37 cellular contexts compared by ENCODE assay signal in genomic region chr5:149324639-149325038, GRCh38. TPM values are rescaled to one million over a fixed set of nuclear protein-coding genes. Genes with fewer than 3 reads are reported as not detected.
DNase-seq lines count a peak whose midpoint lies in the region; ATAC-seq, FAIRE-seq and TF ChIP-seq lines count a peak whose summit lies in the region.
"Had no signal": no experiment of that assay in that cellular context is flagged by ENCODE, and none has a peak within 500 bp of the region (broad histone marks: within the 10 kb centered on the region; RNA-seq: fewer than 3 reads in every experiment).

No MANE protein-coding gene starts in this region.

- CTCF ChIA-PET in A549 (lab: Yijun Ruan, JAX): interaction anchor here (0.6 to 21.3 kb wide), 7 partner anchors 7 to 252 kb away, joined by 3 to 275 read pairs (median 5); partner anchors contain the start of gene IL17B
- CTCF ChIA-PET in RWPE1 (lab: Yijun Ruan, JAX): interaction anchor here (0.7 to 1.3 kb wide), 3 partner anchors 8 to 236 kb away, joined by 3 to 5 read pairs (median 3); no protein-coding TSS in a partner anchor

- H3K27ac Mint-ChIP-seq in osteocyte (ENCODE audit: unreplicated experiment): peak overlapping the region; percentile 87
- H3K27ac Mint-ChIP-seq: activated CD4-positive, alpha-beta memory T cell treated with anti-CD3 and anti-CD28 coated beads, Interleukin-2, amount 10 ng/mL, durations not matched to agents 7 days and 5 days; activated naive CD4-positive, alpha-beta T cell treated with anti-CD3 and anti-CD28 coated beads for 36 hours; activated T-helper 1 cell treated with anti-CD3 and anti-CD28 coated beads, Interleukin-12 subunit alpha, Interleukin-12 subunit beta, Interleukin-2, Interleukin-4 antibody, amounts not matched to agents 30 ng/mL and 10 ng/mL and 1 ng/mL, durations not matched to agents 14 hours and 24 hours and 36 hours; CD4-positive, alpha-beta memory T cell; T-helper 1 cell treated with Interleukin-12 subunit alpha and Interleukin-12 subunit beta and Interleukin-4 antibody, amounts not matched to agents 30 μg/mL and 1 μg/mL, for 36 hours had no signal

- no peak for TF ChIP-seq EP300 in A549 (IDR thresholded peaks at IDR 0.05)

- ATAC-seq in A549: no peak
- ATAC-seq: pancreas; SK-N-SH treated with all-trans-retinoic acid at 6 μM for 48 hours; stimulated activated naive CD8-positive, alpha-beta T cell treated with anti-CD3 and anti-CD28 coated beads, Interleukin-15, Interleukin-2, amounts not matched to agents 100 U/mL and 50 U/mL, for 24 hours had no signal

- no peak overlapping the region for H3K4me3 ChIP-seq in A549
- H3K4me3 ChIP-seq: colonic mucosa, pancreas, spleen, testis had no signal

- FAIRE-seq in A549 (lab: Jason Lieb, UNC): no peak
- FAIRE-seq in GM12891 (lab: Jason Lieb, UNC): no peak
- FAIRE-seq in GM19239 (lab: Jason Lieb, UNC): no peak
- FAIRE-seq in D721Med (lab: Jason Lieb, UNC): no peak
- FAIRE-seq: GM18507, kidney, pancreas had no signal

- TF ChIP-seq POLR2A in A549 (IDR thresholded peaks at IDR 0.05; ENCODE audit: low read length): no peak
- TF ChIP-seq POLR2A in GM12891 (IDR thresholded peaks at IDR 0.05; ENCODE audit: low read depth, low read length): no peak

- WGBS in A549 (ENCODE audit: missing lambda C conversion rate): 100% methylated on average over 2 of the region's 2 CpGs

- H3K27ac ChIP-seq in A549 (peak overlapping the region; percentile 3 to 5; a peak in 1 of 6 replicates), RWPE1 (peak overlapping the region; percentile 57), epithelial cell of prostate (peak overlapping the region; percentile 89)
- H3K27ac ChIP-seq: colonic mucosa, KMS-11, pancreas, spleen, testis had no signal

- POLR2A ChIA-PET in A549 (lab: Yijun Ruan, JAX): interaction anchor here (0.8 kb wide), 1 partner anchor 21 kb away, joined by 3 read pairs; the partner anchor contains the start of gene GRPEL2
- POLR2A ChIA-PET in RWPE1 (lab: Yijun Ruan, JAX; ENCODE audit: low non-redundant PET): interaction anchor here (1.2 to 1.3 kb wide), 2 partner anchors 20 to 24 kb away, joined by 3 to 7 read pairs; partner anchors contain the start of gene GRPEL2

- no peak for DNase-seq in A549 (ENCODE audit: low read depth in 1 of 2, low spot score in 1 of 2)
- no peak for DNase-seq in RWPE1 (ENCODE audit: low spot score)
- no peak for DNase-seq in epithelial cell of prostate (ENCODE audit: low read depth, low spot score)
- DNase-seq in osteocyte (ENCODE audit: extremely low spot score, unreplicated experiment): no peak
- DNase-seq in GM12891 (ENCODE audit: insufficient read length, low spot score): no peak
- no peak for DNase-seq in GM19239 (ENCODE audit: insufficient read length, low spot score)
- DNase-seq in D721Med (ENCODE audit: insufficient read length, low spot score): no peak
- DNase-seq: activated CD4-positive, alpha-beta memory T cell treated with anti-CD3 and anti-CD28 coated beads, Interleukin-2, amount 10 ng/mL, durations not matched to agents 7 days and 5 days; activated CD4-positive, CD25-positive, alpha-beta regulatory T cell treated with anti-CD3 and anti-CD28 coated beads, Interleukin-2, amount 50 U/mL, for 72 hours; activated CD8-positive, alpha-beta memory T cell treated with anti-CD3 and anti-CD28 coated beads, Interleukin-2, amount 50 U/mL, for 48 hours; activated naive CD4-positive, alpha-beta T cell treated with anti-CD3 and anti-CD28 coated beads for 36 hours; amniotic stem cell; CD4-positive, alpha-beta memory T cell; colonic mucosa; effector CD8-positive, alpha-beta T cell; erythroblast; kidney; NCI-H1417; NCI-H2081; NCI-H2227 treated with DMSO at 0.1 percent for 48 hours; NCI-H526 treated with DMSO at 0.1 percent for 48 hours; NK-92 treated with Interleukin-12 subunit alpha and Interleukin-12 subunit beta, amount 100 ng/mL, for 24 hours; pancreas; retina; spleen; stimulated activated CD4-positive, alpha-beta T cell treated with anti-CD3 and anti-CD28 coated beads, Interleukin-2, amount 100 ng/mL, for 24 hours; stimulated activated naive CD8-positive, alpha-beta T cell treated with anti-CD3 and anti-CD28 coated beads, Interleukin-15, Interleukin-2, amounts not matched to agents 100 U/mL and 50 U/mL, for 24 hours; testis had no signal

- no peaks in the 10 kb centered on the region for H3K27me3 Mint-ChIP-seq in osteocyte (ENCODE audit: unreplicated experiment)
- H3K27me3 Mint-ChIP-seq: activated CD4-positive, alpha-beta memory T cell treated with anti-CD3 and anti-CD28 coated beads, Interleukin-2, amount 10 ng/mL, durations not matched to agents 7 days and 5 days; CD4-positive, alpha-beta memory T cell had no signal

- no peaks in the 10 kb centered on the region for H3K36me3 Mint-ChIP-seq in osteocyte (ENCODE audit: unreplicated experiment)
- H3K36me3 Mint-ChIP-seq: CD4-positive, alpha-beta memory T cell had no signal

- TF ChIP-seq CTCF in A549 (IDR thresholded peaks at IDR 0.05) (no peak), RWPE1 (conservative IDR thresholded peaks at IDR 0.05; ENCODE audit: low read depth) (no peak), osteocyte (IDR thresholded peaks at IDR 0.05) (no peak), D721Med (IDR thresholded peaks at IDR 0.05; ENCODE audit: insufficient read depth, missing control alignments) (no peak)

- peaks cover 27% of the 10 kb centered on the region for H3K4me1 ChIP-seq in A549

- H3K9me3 ChIP-seq in A549: no peaks in the 10 kb centered on the region
- H3K9me3 ChIP-seq: colonic mucosa, pancreas, testis had no signal

- no peaks in the 10 kb centered on the region for H3K9me3 Mint-ChIP-seq in osteocyte (ENCODE audit: unreplicated experiment)
- H3K9me3 Mint-ChIP-seq: activated CD4-positive, alpha-beta memory T cell treated with anti-CD3 and anti-CD28 coated beads, Interleukin-2, amount 10 ng/mL, durations not matched to agents 7 days and 5 days; activated T-helper 1 cell treated with anti-CD3 and anti-CD28 coated beads, Interleukin-12 subunit alpha, Interleukin-12 subunit beta, Interleukin-2, Interleukin-4 antibody, amounts not matched to agents 30 ng/mL and 10 ng/mL and 1 ng/mL, durations not matched to agents 14 hours and 24 hours and 36 hours; T-helper 1 cell treated with Interleukin-12 subunit alpha and Interleukin-12 subunit beta and Interleukin-4 antibody, amounts not matched to agents 30 μg/mL and 1 μg/mL, for 36 hours had no signal

- H3K4me1 Mint-ChIP-seq in osteocyte (ENCODE audit: unreplicated experiment): peaks cover 50% of the 10 kb centered on the region
- H3K4me1 Mint-ChIP-seq: CD4-positive, alpha-beta memory T cell had no signal

- no peak overlapping the region for H3K4me3 Mint-ChIP-seq in osteocyte (ENCODE audit: unreplicated experiment)
- H3K4me3 Mint-ChIP-seq: activated CD4-positive, alpha-beta memory T cell treated with anti-CD3 and anti-CD28 coated beads, Interleukin-2, amount 10 ng/mL, durations not matched to agents 7 days and 5 days; activated naive CD4-positive, alpha-beta T cell treated with anti-CD3 and anti-CD28 coated beads for 36 hours; activated T-helper 1 cell treated with anti-CD3 and anti-CD28 coated beads, Interleukin-12 subunit alpha, Interleukin-12 subunit beta, Interleukin-2, Interleukin-4 antibody, amounts not matched to agents 30 ng/mL and 10 ng/mL and 1 ng/mL, durations not matched to agents 14 hours and 24 hours and 36 hours; CD4-positive, alpha-beta memory T cell; T-helper 1 cell treated with Interleukin-12 subunit alpha and Interleukin-12 subunit beta and Interleukin-4 antibody, amounts not matched to agents 30 μg/mL and 1 μg/mL, for 36 hours had no signal

- no peak overlapping the region for H3K4me2 ChIP-seq in A549
- H3K4me2 ChIP-seq: KMS-11 had no signal

- no peak for TF ChIP-seq RAD21 in A549 (conservative IDR thresholded peaks at IDR 0.05 in 1 of 2, IDR thresholded peaks at IDR 0.05 in 1 of 2)

TF ChIP-seq in A549, 52 proteins besides CTCF, POLR2A, EP300 and RAD21 (continues in another document):
- TF ChIP-seq TFCP2L1 (CRISPR knock-in tag; IDR thresholded peaks at IDR 0.05) (no peak), FOSB (CRISPR knock-in tag; IDR thresholded peaks at IDR 0.05) (no peak), RCOR1 (IDR thresholded peaks at IDR 0.05; ENCODE audit: low read depth, low read length) (no peak)

TF ChIP-seq in GM12891, 5 proteins besides CTCF, POLR2A, EP300 and RAD21 (continues in another document):
- TF ChIP-seq POU2F2 (IDR thresholded peaks at IDR 0.05; ENCODE audit: low read depth, low read length): no peak
- no peak for TF ChIP-seq PAX5 (IDR thresholded peaks at IDR 0.05; ENCODE audit: insufficient read depth, low read length, severe bottlenecking)
- TF ChIP-seq SPI1 (IDR thresholded peaks at IDR 0.05; ENCODE audit: low read depth, low read length): no peak

RNA-seq across cellular contexts. Expression of gene GRPEL2, which starts 20.7 kb away (rescaled TPM):
- polyA plus RNA-seq in A549 (2011; rRNA removed) (17.0 and 26.4 TPM in 2 replicates), A549 (2017; fragmentation: RNase III; extraction: RNeasy Plus Mini Kit Qiagen cat#74134 plus additional on column Dnase treatment) (9.1 to 10.4 TPM (median 9.7 TPM) in 3 replicates)
- polyA plus RNA-seq in A549 (2012; cell fraction: cytosol; rRNA removed): 5.1 and 5.4 TPM in 2 replicates
- polyA plus RNA-seq in A549 (2012; cell fraction: nucleus; rRNA removed): 3.6 and 5.1 TPM in 2 replicates
- 23.5 and 25.1 TPM in 2 replicates for polyA minus RNA-seq in A549 (2011; rRNA and poly(A)+ RNA removed)
- 25.2 and 25.6 TPM in 2 replicates for total RNA-seq in osteocyte
- 5.9 TPM for polyA plus RNA-seq in GM12891 (2012; ENCODE audit: low read depth, missing spikeins)

RNA-seq across cellular contexts. Expression of gene PCYOX1L, which starts 33.2 kb away (rescaled TPM):
- polyA plus RNA-seq in A549 (2011; rRNA removed) (6.7 and 7.0 TPM in 2 replicates), A549 (2017; fragmentation: RNase III; extraction: RNeasy Plus Mini Kit Qiagen cat#74134 plus additional on column Dnase treatment) (1.8 to 2.2 TPM (median 2.1 TPM) in 3 replicates)
- 4.3 and 5.1 TPM in 2 replicates for polyA plus RNA-seq in A549 (2012; cell fraction: cytosol; rRNA removed)
- 9.9 and 10.8 TPM in 2 replicates for polyA plus RNA-seq in A549 (2012; cell fraction: nucleus; rRNA removed)
- 4.6 and 5.8 TPM in 2 replicates for polyA minus RNA-seq in A549 (2011; rRNA and poly(A)+ RNA removed)
- 7.7 TPM in 2 replicates for total RNA-seq in osteocyte
- 8.9 TPM for polyA plus RNA-seq in GM12891 (2012; ENCODE audit: low read depth, missing spikeins)

RNA-seq across cellular contexts. Expression of gene AFAP1L1, which starts 53.0 kb away (rescaled TPM):
- 1.5 and 2.4 TPM in 2 replicates for polyA plus RNA-seq in A549 (2011; rRNA removed)
- polyA plus RNA-seq in A549 (2012; cell fraction: cytosol; rRNA removed): 1.4 and 1.8 TPM in 2 replicates
- 1.1 and 1.6 TPM in 2 replicates for polyA plus RNA-seq in A549 (2012; cell fraction: nucleus; rRNA removed)
- polyA plus RNA-seq in A549 (2017; fragmentation: RNase III; extraction: RNeasy Plus Mini Kit Qiagen cat#74134 plus additional on column Dnase treatment): 3.3 to 3.5 TPM (median 3.4 TPM) in 3 replicates
- 2.1 and 3.1 TPM in 2 replicates for polyA minus RNA-seq in A549 (2011; rRNA and poly(A)+ RNA removed)
- 2.2 and 2.3 TPM in 2 replicates for total RNA-seq in osteocyte
- 0.05 TPM for polyA plus RNA-seq in GM12891 (2012; ENCODE audit: low read depth, missing spikeins)
- total RNA-seq: activated CD4-positive, alpha-beta memory T cell treated with anti-CD3 and anti-CD28 coated beads, Interleukin-2, amount 10 ng/mL, durations not matched to agents 7 days and 5 days; activated T-helper 1 cell treated with anti-CD3 and anti-CD28 coated beads, Interleukin-12 subunit alpha, Interleukin-12 subunit beta, Interleukin-2, Interleukin-4 antibody, amounts not matched to agents 30 ng/mL and 10 ng/mL and 1 ng/mL, durations not matched to agents 14 hours and 24 hours and 36 hours; CD4-positive, alpha-beta memory T cell had no signal
- polyA plus RNA-seq: CD4-positive, alpha-beta memory T cell; neural cell had no signal

RNA-seq across cellular contexts. Expression of gene IL17B, which starts 54.5 kb away (rescaled TPM):
- polyA plus RNA-seq in A549 (2011; rRNA removed) (0.23 and 0.30 TPM in 2 replicates), A549 (2017; fragmentation: RNase III; extraction: RNeasy Plus Mini Kit Qiagen cat#74134 plus additional on column Dnase treatment) (not detected in 3 replicates)
- polyA plus RNA-seq in A549 (2012; cell fraction: cytosol; rRNA removed): 0.33 and 0.34 TPM in 2 replicates
- polyA plus RNA-seq in A549 (2012; cell fraction: nucleus; rRNA removed): 0.28 and 0.49 TPM in 2 replicates
- polyA minus RNA-seq in A549 (2011; rRNA and poly(A)+ RNA removed): not detected in 2 replicates
- not detected in 2 replicates for total RNA-seq in osteocyte
- not detected for polyA plus RNA-seq in GM12891 (2012; ENCODE audit: low read depth, missing spikeins)
- total RNA-seq: activated CD4-positive, alpha-beta memory T cell treated with anti-CD3 and anti-CD28 coated beads, Interleukin-2, amount 10 ng/mL, durations not matched to agents 7 days and 5 days; activated naive CD4-positive, alpha-beta T cell treated with anti-CD3 and anti-CD28 coated beads for 36 hours; activated T-helper 1 cell treated with anti-CD3 and anti-CD28 coated beads, Interleukin-12 subunit alpha, Interleukin-12 subunit beta, Interleukin-2, Interleukin-4 antibody, amounts not matched to agents 30 ng/mL and 10 ng/mL and 1 ng/mL, durations not matched to agents 14 hours and 24 hours and 36 hours; CD4-positive, alpha-beta memory T cell; fibroblast of villous mesenchyme; liver; mononuclear cell; pancreas had no signal
- polyA plus RNA-seq: CD4-positive, alpha-beta memory T cell; liver; neural cell; pancreas had no signal

Comparison
In these comparisons a context has a peak if more than half of its experiments do, and no peak if none do; other contexts are left out.
1. H3K27ac ChIP-seq: peak in every context shown above with its lines; median percentile 89 in epithelial cell of prostate; 57 in RWPE1; 4 in A549.